Comparison of ENCODE assay signal across 1 cellular context in the genomic region with DNA sequence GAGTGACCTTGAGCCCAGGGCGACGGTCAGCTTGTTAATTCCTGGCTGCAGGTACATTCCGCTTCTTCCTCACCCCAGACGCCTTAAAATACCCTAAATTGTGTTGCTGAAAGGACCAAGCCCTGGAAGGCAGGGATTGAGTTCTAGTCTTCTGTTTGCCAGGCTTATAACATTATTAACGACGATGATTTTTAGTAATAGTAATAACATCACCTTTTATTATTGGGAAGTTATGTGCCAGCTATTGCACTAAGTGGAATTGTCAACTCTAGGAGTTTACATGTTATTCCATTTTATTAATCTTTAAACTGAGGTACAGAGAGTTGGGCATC.
TF ChIP-seq lines count a peak whose summit lies in the region.

No MANE protein-coding gene starts in this region.

TF ChIP-seq in HepG2, 621 proteins besides CTCF, POLR2A, EP300 and RAD21:
- TF ChIP-seq ATF1 (CRISPR knock-in tag; IDR thresholded peaks at IDR 0.05) (no peak), FOXP4 (CRISPR knock-in tag; IDR thresholded peaks at IDR 0.05) (0 out of 2 replicates have a peak, but pooled peaks have one; percentile 1), RBM39 (IDR thresholded peaks at IDR 0.05; ENCODE audit: low read depth, low read length, poor library complexity, severe bottlenecking) (no peak), KMT2B (CRISPR knock-in tag; IDR thresholded peaks at IDR 0.05) (no peak), LBX2 (CRISPR knock-in tag; IDR thresholded peaks at IDR 0.05; ENCODE audit: borderline replicate concordance) (no peak), TSC22D2 (CRISPR knock-in tag; IDR thresholded peaks at IDR 0.05; ENCODE audit: borderline replicate concordance) (no peak), ZNF136 (CRISPR knock-in tag; IDR thresholded peaks at IDR 0.05; ENCODE audit: low read depth) (no peak), HIVEP1 (CRISPR knock-in tag; IDR thresholded peaks at IDR 0.05) (no peak), MIXL1 (CRISPR knock-in tag; IDR thresholded peaks at IDR 0.05) (peak; percentile 1; the same call in 1 of the 2 replicates), SRSF4 (IDR thresholded peaks at IDR 0.05; ENCODE audit: low read depth, low read length, poor library complexity, severe bottlenecking) (no peak), ZC3H4 (CRISPR knock-in tag; IDR thresholded peaks at IDR 0.05; ENCODE audit: borderline replicate concordance) (no peak), POLR2AphosphoS2 (IDR thresholded peaks at IDR 0.05; ENCODE audit: low read depth, low read length) (peak; percentile 29; the same call in 1 of the 2 replicates), SP140L (CRISPR knock-in tag; IDR thresholded peaks at IDR 0.05; ENCODE audit: borderline replicate concordance) (no peak; the same call in 1 of the 2 replicates), ZNF34 (CRISPR knock-in tag; IDR thresholded peaks at IDR 0.05; ENCODE audit: borderline replicate concordance) (no peak), SRF (IDR thresholded peaks at IDR 0.05; ENCODE audit: low read depth, low read length) (no peak), ZNF367 (CRISPR knock-in tag; IDR thresholded peaks at IDR 0.05; ENCODE audit: borderline replicate concordance) (no peak), ELF3 (CRISPR knock-in tag; IDR thresholded peaks at IDR 0.05) (no peak), TIGD3 (CRISPR knock-in tag; IDR thresholded peaks at IDR 0.05; ENCODE audit: borderline replicate concordance) (no peak), ZFP82 (CRISPR knock-in tag; IDR thresholded peaks at IDR 0.05; ENCODE audit: borderline replicate concordance) (peak; percentile 51; the same call in 1 of the 2 replicates), KDM5B (CRISPR knock-in tag; IDR thresholded peaks at IDR 0.05; ENCODE audit: borderline replicate concordance) (no peak), TEAD2 (CRISPR knock-in tag; IDR thresholded peaks at IDR 0.05) (no peak), ZNF589 (CRISPR knock-in tag; conservative IDR thresholded peaks at IDR 0.05) (0 out of 2 replicates have a peak, but pooled peaks have one; percentile 12), DMAP1 (CRISPR knock-in tag; IDR thresholded peaks at IDR 0.05) (no peak), PHF8 (CRISPR knock-in tag; IDR thresholded peaks at IDR 0.05) (no peak), MAF1 (CRISPR knock-in tag; IDR thresholded peaks at IDR 0.05; ENCODE audit: borderline replicate concordance) (no peak), NCOA1 (CRISPR knock-in tag; IDR thresholded peaks at IDR 0.05) (no peak), TAF1 (CRISPR knock-in tag; IDR thresholded peaks at IDR 0.05) (no peak), ZNF564 (CRISPR knock-in tag; IDR thresholded peaks at IDR 0.05) (0 out of 2 replicates have a peak, but pooled peaks have one; percentile 26), ZBTB7A (CRISPR knock-in tag; IDR thresholded peaks at IDR 0.05) (no peak), ZNF503 (CRISPR knock-in tag; IDR thresholded peaks at IDR 0.05) (0 out of 2 replicates have a peak, but pooled peaks have one; percentile 3), ZNF772 (CRISPR knock-in tag; IDR thresholded peaks at IDR 0.05) (no peak), FOXJ3 (CRISPR knock-in tag; IDR thresholded peaks at IDR 0.05; ENCODE audit: borderline replicate concordance) (0 out of 2 replicates have a peak, but pooled peaks have one; percentile 6), ZNF232 (CRISPR knock-in tag; IDR thresholded peaks at IDR 0.05; ENCODE audit: borderline replicate concordance) (no peak), KLF16 (CRISPR knock-in tag; IDR thresholded peaks at IDR 0.05) (no peak), E2F2 (CRISPR knock-in tag; IDR thresholded peaks at IDR 0.05; ENCODE audit: borderline replicate concordance) (no peak), ZBTB2 (CRISPR knock-in tag; IDR thresholded peaks at IDR 0.05; ENCODE audit: low read depth) (0 out of 2 replicates have a peak, but pooled peaks have one; percentile 6), ZNF777 (CRISPR knock-in tag; IDR thresholded peaks at IDR 0.05) (0 out of 2 replicates have a peak, but pooled peaks have one; percentile 5)
- TF ChIP-seq, protein P1, sequence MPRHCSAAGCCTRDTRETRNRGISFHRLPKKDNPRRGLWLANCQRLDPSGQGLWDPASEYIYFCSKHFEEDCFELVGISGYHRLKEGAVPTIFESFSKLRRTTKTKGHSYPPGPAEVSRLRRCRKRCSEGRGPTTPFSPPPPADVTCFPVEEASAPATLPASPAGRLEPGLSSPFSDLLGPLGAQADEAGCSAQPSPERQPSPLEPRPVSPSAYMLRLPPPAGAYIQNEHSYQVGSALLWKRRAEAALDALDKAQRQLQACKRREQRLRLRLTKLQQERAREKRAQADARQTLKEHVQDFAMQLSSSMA (CRISPR knock-in tag; IDR thresholded peaks at IDR 0.05), result no peak
- TF ChIP-seq, protein P2, sequence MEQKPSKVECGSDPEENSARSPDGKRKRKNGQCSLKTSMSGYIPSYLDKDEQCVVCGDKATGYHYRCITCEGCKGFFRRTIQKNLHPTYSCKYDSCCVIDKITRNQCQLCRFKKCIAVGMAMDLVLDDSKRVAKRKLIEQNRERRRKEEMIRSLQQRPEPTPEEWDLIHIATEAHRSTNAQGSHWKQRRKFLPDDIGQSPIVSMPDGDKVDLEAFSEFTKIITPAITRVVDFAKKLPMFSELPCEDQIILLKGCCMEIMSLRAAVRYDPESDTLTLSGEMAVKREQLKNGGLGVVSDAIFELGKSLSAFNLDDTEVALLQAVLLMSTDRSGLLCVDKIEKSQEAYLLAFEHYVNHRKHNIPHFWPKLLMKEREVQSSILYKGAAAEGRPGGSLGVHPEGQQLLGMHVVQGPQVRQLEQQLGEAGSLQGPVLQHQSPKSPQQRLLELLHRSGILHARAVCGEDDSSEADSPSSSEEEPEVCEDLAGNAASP (CRISPR knock-in tag; IDR thresholded peaks at IDR 0.05; ENCODE audit: borderline replicate concordance), result no peak
- TF ChIP-seq, protein P3, sequence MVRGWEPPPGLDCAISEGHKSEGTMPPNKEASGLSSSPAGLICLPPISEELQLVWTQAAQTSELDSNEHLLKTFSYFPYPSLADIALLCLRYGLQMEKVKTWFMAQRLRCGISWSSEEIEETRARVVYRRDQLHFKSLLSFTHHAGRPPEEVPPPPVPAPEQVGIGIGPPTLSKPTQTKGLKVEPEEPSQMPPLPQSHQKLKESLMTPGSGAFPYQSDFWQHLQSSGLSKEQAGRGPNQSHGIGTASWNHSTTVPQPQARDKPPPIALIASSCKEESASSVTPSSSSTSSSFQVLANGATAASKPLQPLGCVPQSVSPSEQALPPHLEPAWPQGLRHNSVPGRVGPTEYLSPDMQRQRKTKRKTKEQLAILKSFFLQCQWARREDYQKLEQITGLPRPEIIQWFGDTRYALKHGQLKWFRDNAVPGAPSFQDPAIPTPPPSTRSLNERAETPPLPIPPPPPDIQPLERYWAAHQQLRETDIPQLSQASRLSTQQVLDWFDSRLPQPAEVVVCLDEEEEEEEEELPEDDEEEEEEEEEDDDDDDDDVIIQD (CRISPR knock-in tag; IDR thresholded peaks at IDR 0.05; ENCODE audit: low read depth), result no peak
- TF ChIP-seq, protein P4, sequence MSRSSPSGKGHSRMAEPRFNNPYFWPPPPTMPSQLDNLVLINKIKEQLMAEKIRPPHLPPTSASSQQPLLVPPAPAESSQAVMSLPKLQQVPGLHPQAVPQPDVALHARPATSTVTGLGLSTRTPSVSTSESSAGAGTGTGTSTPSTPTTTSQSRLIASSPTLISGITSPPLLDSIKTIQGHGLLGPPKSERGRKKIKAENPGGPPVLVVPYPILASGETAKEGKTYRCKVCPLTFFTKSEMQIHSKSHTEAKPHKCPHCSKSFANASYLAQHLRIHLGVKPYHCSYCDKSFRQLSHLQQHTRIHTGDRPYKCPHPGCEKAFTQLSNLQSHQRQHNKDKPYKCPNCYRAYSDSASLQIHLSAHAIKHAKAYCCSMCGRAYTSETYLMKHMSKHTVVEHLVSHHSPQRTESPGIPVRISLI (CRISPR knock-in tag; IDR thresholded peaks at IDR 0.05; ENCODE audit: borderline replicate concordance), result no peak
